Comparison of ENCODE assay signal across 18 cellular contexts in the genomic region with DNA sequence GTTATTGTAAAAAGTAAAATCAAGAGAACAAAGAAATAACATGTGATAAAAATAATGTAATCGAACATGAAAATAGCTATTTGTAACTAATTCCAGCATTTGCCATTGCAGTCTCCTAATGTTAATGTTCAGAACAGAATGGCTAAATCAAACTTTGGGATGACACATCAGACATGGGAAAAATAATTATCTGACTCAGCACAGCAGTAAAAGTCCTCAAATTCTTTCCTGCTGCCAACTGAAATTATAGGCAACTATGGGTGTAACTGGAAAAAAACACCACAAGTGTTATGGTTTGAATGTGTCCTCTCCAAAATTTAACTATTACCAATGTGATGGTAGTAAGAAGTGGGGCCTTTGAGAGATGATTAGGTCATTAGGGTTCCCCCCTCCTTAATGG.
"Had no signal": no experiment of that assay in that cellular context is flagged by ENCODE, and none has a peak within 500 bp of the region (broad histone marks: within the 10 kb centered on the region; RNA-seq: fewer than 3 reads in every experiment).

No MANE protein-coding gene starts in this region.

- DNase-seq: colonic mucosa; dermis blood vessel endothelial cell; gastrocnemius medialis; heart right ventricle; islet precursor cell; mammary epithelial cell; naive thymus-derived CD8-positive, alpha-beta T cell; ovary; sigmoid colon; stimulated activated CD4-positive, alpha-beta T cell treated with anti-CD3 and anti-CD28 coated beads, Interleukin-2, amount 100 ng/mL, for 24 hours; stimulated activated CD4-positive, alpha-beta T cell treated with anti-CD3 and anti-CD28 coated beads, Interleukin-4, amount 100 ng/mL, for 4 hours; stimulated activated naive CD4-positive, alpha-beta T cell; stomach; trophoblast cell had no signal

- H3K4me3 Mint-ChIP-seq: naive thymus-derived CD8-positive, alpha-beta T cell; neural crest cell had no signal

- H3K4me1 Mint-ChIP-seq: naive thymus-derived CD8-positive, alpha-beta T cell; neural crest cell had no signal

- H3K9me3 ChIP-seq: colonic mucosa, gastrocnemius medialis, ovary, sigmoid colon had no signal

- H3K36me3 Mint-ChIP-seq: naive thymus-derived CD8-positive, alpha-beta T cell had no signal

- H3K4me3 ChIP-seq: colonic mucosa, gastrocnemius medialis, heart right ventricle, ovary, right atrium auricular region, sigmoid colon, skin epidermis, stomach had no signal

- H3K27ac ChIP-seq: colonic mucosa, gastrocnemius medialis, heart right ventricle, ovary, right atrium auricular region, sigmoid colon, skin epidermis, stomach had no signal

- H3K27me3 Mint-ChIP-seq: naive thymus-derived CD8-positive, alpha-beta T cell had no signal

- H3K27ac Mint-ChIP-seq: naive thymus-derived CD8-positive, alpha-beta T cell had no signal

- ATAC-seq: gastrocnemius medialis; heart right ventricle; left lobe of liver; naive thymus-derived CD8-positive, alpha-beta T cell had no signal

- H3K36me3 ChIP-seq: colonic mucosa, gastrocnemius medialis, heart right ventricle, ovary, right atrium auricular region, sigmoid colon, stomach had no signal
